Comparison of ENCODE assay signal across 10 cellular contexts in the genomic region with DNA sequence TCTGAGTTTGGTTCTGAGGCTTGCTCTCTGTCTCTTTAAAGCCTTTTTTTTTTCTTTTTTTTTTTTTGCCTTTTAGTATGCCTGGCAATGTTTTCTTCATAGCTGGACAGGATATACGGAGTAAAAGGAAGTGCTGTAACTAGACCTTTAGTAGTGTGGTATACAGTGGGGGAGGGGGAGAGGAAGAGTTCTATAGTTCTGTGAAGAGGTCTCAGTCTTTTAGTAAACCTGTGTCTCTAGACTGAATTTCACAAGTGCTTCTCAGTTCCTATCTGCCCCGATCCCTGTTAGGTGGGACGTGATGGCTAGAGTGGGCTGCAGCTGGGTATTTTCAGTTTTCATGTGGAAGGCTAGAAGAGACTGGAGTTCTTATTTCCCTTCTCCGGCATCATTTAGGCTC. TPM values are rescaled to one million over a fixed set of nuclear protein-coding genes. Genes with fewer than 3 reads are reported as not detected.
DNase-seq lines count a peak whose midpoint lies in the region; ATAC-seq and TF ChIP-seq lines count a peak whose summit lies in the region.
"Had no signal": no experiment of that assay in that cellular context is flagged by ENCODE, and none has a peak within 500 bp of the region (broad histone marks: within the 10 kb centered on the region; RNA-seq: fewer than 3 reads in every experiment).

No MANE protein-coding gene starts in this region.

- H2AFZ ChIP-seq in smooth muscle cell (ENCODE audit: low read depth) = peak overlapping the region; percentile 61

- POLR2A ChIA-PET in CD4-positive, alpha-beta memory T cell (lab: Charles Lee; ENCODE audit: partially characterized antibody) = no interaction called here

- no peaks in the 10 kb centered on the region for H3K79me2 ChIP-seq in smooth muscle cell (ENCODE audit: low read depth)

- H3K4me3 Mint-ChIP-seq in CD4-positive, alpha-beta memory T cell = no peak overlapping the region
- H3K4me3 Mint-ChIP-seq: T-helper 1 cell treated with Interleukin-12 subunit alpha and Interleukin-12 subunit beta and Interleukin-4 antibody, amounts not matched to agents 30 μg/mL and 1 μg/mL, for 36 hours had no signal

- TF ChIP-seq CTCF in HFF-Myc (IDR thresholded peaks at IDR 0.05; ENCODE audit: low read depth, low read length, missing control alignments) (no peak), foreskin keratinocyte (conservative IDR thresholded peaks at IDR 0.05) (no peak), smooth muscle cell (IDR thresholded peaks at IDR 0.05; ENCODE audit: borderline replicate concordance, insufficient read depth, poor library complexity, severe bottlenecking) (no peak)

- no peak overlapping the region for H3K27ac Mint-ChIP-seq in CD4-positive, alpha-beta memory T cell
- H3K27ac Mint-ChIP-seq: T-helper 1 cell treated with Interleukin-12 subunit alpha and Interleukin-12 subunit beta and Interleukin-4 antibody, amounts not matched to agents 30 μg/mL and 1 μg/mL, for 36 hours had no signal

- no peaks in the 10 kb centered on the region for H3K36me3 ChIP-seq in smooth muscle cell (ENCODE audit: low read depth)
- no peaks in the 10 kb centered on the region for H3K36me3 ChIP-seq in CD4-positive, alpha-beta memory T cell (ENCODE audit: insufficient read depth, low read length)

- in situ Hi-C loops in SK-MEL-5 (cut with HindIII; ENCODE audit: low pct_unique_long_range_greater_than_20kb, low sequenced_read_pairs) = no loop called here

- H3K4me1 ChIP-seq in foreskin keratinocyte = peaks cover 63% of the 10 kb centered on the region
- H3K4me1 ChIP-seq in smooth muscle cell (ENCODE audit: low read depth) = peaks cover 13% of the 10 kb centered on the region
- no peaks in the 10 kb centered on the region for H3K4me1 ChIP-seq in CD4-positive, alpha-beta memory T cell (ENCODE audit: insufficient read depth, low read length)

- no peaks in the 10 kb centered on the region for H3K9me3 ChIP-seq in smooth muscle cell (replicated peaks; ENCODE audit: low read depth)
- no peaks in the 10 kb centered on the region for H3K9me3 ChIP-seq in CD4-positive, alpha-beta memory T cell (ENCODE audit: control insufficient read depth in 1 of 2, low read length in 2 of 2)

- peaks cover 14% of the 10 kb centered on the region for H3F3A ChIP-seq in smooth muscle cell (ENCODE audit: low read depth)

- DNase-seq in HFF-Myc (ENCODE audit: extremely low read depth, low read depth) (peak; percentile 83), SK-MEL-5 (ENCODE audit: low read depth, low spot score) (peak; percentile 87), foreskin keratinocyte (peak; percentile 58 to 79), smooth muscle cell (lab: John Stamatoyannopoulos, UW; ENCODE audit: unreplicated experiment) (no peak), cortex of kidney (lab: John Stamatoyannopoulos, UW) (no peak), NCI-H146 (lab: John Stamatoyannopoulos, UW) (no peak)
- DNase-seq in CD4-positive, alpha-beta memory T cell = no peak
- DNase-seq: hippocampal formation had no signal

- no peaks in the 10 kb centered on the region for H4K20me1 ChIP-seq in smooth muscle cell (ENCODE audit: low read depth)

- 11% methylated on average over 4 of the region's 4 CpGs for WGBS in smooth muscle cell (ENCODE audit: low lambda C conversion rate)

- H3K4me3 ChIP-seq in HFF-Myc (replicated peaks; ENCODE audit: low read depth, low read length) (peak overlapping the region; percentile 4; the same call in 1 of the 2 replicates), smooth muscle cell (peak overlapping the region; percentile 40)
- H3K4me3 ChIP-seq in CD4-positive, alpha-beta memory T cell (ENCODE audit: low read length in 2 of 2) = no peak overlapping the region

- intact Hi-C loops in CD4-positive, alpha-beta memory T cell (cut with micrococcal nuclease) = no loop called here

- peaks cover 0 to 7% of the 10 kb centered on the region in 2 donors for H3K36me3 Mint-ChIP-seq in CD4-positive, alpha-beta memory T cell

- peak overlapping the region; percentile 86 for H3K27ac ChIP-seq in foreskin keratinocyte
- H3K27ac ChIP-seq in smooth muscle cell (ENCODE audit: low read depth) = peak overlapping the region; percentile 96
- no peak overlapping the region for H3K27ac ChIP-seq in CD4-positive, alpha-beta memory T cell (ENCODE audit: low read depth, low read length)

- H3K4me2 ChIP-seq in smooth muscle cell = peak overlapping the region; percentile 80

- H3K27me3 ChIP-seq in foreskin keratinocyte (no peaks in the 10 kb centered on the region), smooth muscle cell (ENCODE audit: low read depth) (no peaks in the 10 kb centered on the region)
- no peaks in the 10 kb centered on the region for H3K27me3 ChIP-seq in CD4-positive, alpha-beta memory T cell (ENCODE audit: insufficient read depth, low read length)

- peaks cover 0 to 8% (median 2%) of the 10 kb centered on the region in 8 donors for H3K9me3 Mint-ChIP-seq in CD4-positive, alpha-beta memory T cell
- H3K9me3 Mint-ChIP-seq: T-helper 1 cell treated with Interleukin-12 subunit alpha and Interleukin-12 subunit beta and Interleukin-4 antibody, amounts not matched to agents 30 μg/mL and 1 μg/mL, for 36 hours had no signal

- H3K9ac ChIP-seq in smooth muscle cell (ENCODE audit: low read depth) = peak overlapping the region; percentile 85

- no peaks in the 10 kb centered on the region for H3K4me1 Mint-ChIP-seq in CD4-positive, alpha-beta memory T cell

- CTCF ChIA-PET in CD4-positive, alpha-beta memory T cell (lab: Charles Lee; ENCODE audit: partially characterized antibody) = no interaction called here

- H3K27me3 Mint-ChIP-seq in CD4-positive, alpha-beta memory T cell = peaks cover 0 to 5% of the 10 kb centered on the region in 2 donors

- peak; percentile 41 for ATAC-seq in foreskin keratinocyte
- ATAC-seq in GM19023 (IDR thresholded peaks at IDR 0.05; ENCODE audit: unreplicated experiment) = no peak

RNA-seq across cellular contexts. Expression of a gene that starts 3.1 kb away (rescaled TPM):
- total RNA-seq in SK-MEL-5 (2014; rRNA removed; shearing (Covaris generic)) = 99.4 and 113 TPM in 2 replicates
- polyA plus RNA-seq in SK-MEL-5 (2015; cell fraction: cytosol; rRNA removed) = 43.6 and 56.0 TPM in 2 replicates
- 480 and 534 TPM in 2 replicates for polyA plus RNA-seq in SK-MEL-5 (2015; cell fraction: nucleus; rRNA removed)
- total RNA-seq in foreskin keratinocyte (0.82 and 0.92 TPM in 2 replicates), smooth muscle cell (0.36 and 0.72 TPM in 2 replicates)
- polyA plus RNA-seq in foreskin keratinocyte (0.43 and 0.45 TPM in 2 replicates), smooth muscle cell (1.9 and 3.0 TPM in 2 replicates)
- 1 to 10 TPM; 6.5 to 6.7 TPM for total RNA-seq in CD4-positive, alpha-beta memory T cell
- 1 to 10 TPM in 1 of 2 donors, under 1 TPM in 1; 0.72 to 1.1 TPM for polyA plus RNA-seq in CD4-positive, alpha-beta memory T cell

RNA-seq across cellular contexts. Expression of a gene that starts 47.3 kb away (rescaled TPM):
- total RNA-seq in SK-MEL-5 (2014; rRNA removed; shearing (Covaris generic)) = 8.5 and 10.9 TPM in 2 replicates
- 6.5 and 10.0 TPM in 2 replicates for polyA plus RNA-seq in SK-MEL-5 (2015; cell fraction: cytosol; rRNA removed)
- 23.4 and 38.7 TPM in 2 replicates for polyA plus RNA-seq in SK-MEL-5 (2015; cell fraction: nucleus; rRNA removed)
- total RNA-seq in foreskin keratinocyte (19.8 and 20.6 TPM in 2 replicates), smooth muscle cell (15.2 and 16.0 TPM in 2 replicates)
- polyA plus RNA-seq in foreskin keratinocyte (19.9 and 20.4 TPM in 2 replicates), smooth muscle cell (20.1 and 24.2 TPM in 2 replicates)
- total RNA-seq in CD4-positive, alpha-beta memory T cell = 10 to 100 TPM; 29.8 to 35.8 TPM
- polyA plus RNA-seq in CD4-positive, alpha-beta memory T cell = 10 to 100 TPM; 53.2 to 88.8 TPM

RNA-seq across cellular contexts. Expression of a gene that starts 47.4 kb away (rescaled TPM):
- total RNA-seq in SK-MEL-5 (2014; rRNA removed; shearing (Covaris generic)) = 36.1 and 38.0 TPM in 2 replicates
- 30.3 and 37.4 TPM in 2 replicates for polyA plus RNA-seq in SK-MEL-5 (2015; cell fraction: cytosol; rRNA removed)
- 21.7 and 25.7 TPM in 2 replicates for polyA plus RNA-seq in SK-MEL-5 (2015; cell fraction: nucleus; rRNA removed)
- 33.5 and 35.3 TPM in 2 replicates for total RNA-seq in foreskin keratinocyte
- 16.0 and 20.1 TPM in 2 replicates for polyA plus RNA-seq in foreskin keratinocyte
- 21.3 and 22.5 TPM in 2 replicates for total RNA-seq in smooth muscle cell
- 16.9 and 19.1 TPM in 2 replicates for polyA plus RNA-seq in smooth muscle cell
- 10 to 100 TPM; 31.1 to 32.1 TPM for total RNA-seq in CD4-positive, alpha-beta memory T cell
- 10 to 100 TPM; 26.0 to 31.8 TPM for polyA plus RNA-seq in CD4-positive, alpha-beta memory T cell

Comparison
In these comparisons a context has a peak if more than half of its experiments do, and no peak if none do; other contexts are left out.
1. DNase-seq: peak in HFF-Myc (single experiment), SK-MEL-5 (single experiment) and foreskin keratinocyte (2 of 2); none in smooth muscle cell (single experiment), CD4-positive, alpha-beta memory T cell (0 of 5), cortex of kidney (single experiment) and NCI-H146 (single experiment).
2. H3K4me3 ChIP-seq: peak in HFF-Myc (single experiment) and smooth muscle cell (single experiment); none in CD4-positive, alpha-beta memory T cell (0 of 2).
3. RNA of a gene that starts 3.1 kb away (total RNA-seq): 99.4 to 113 TPM in SK-MEL-5; 6.5 to 6.7 TPM in CD4-positive, alpha-beta memory T cell, 0.82 to 0.92 TPM in foreskin keratinocyte and 0.36 to 0.72 TPM in smooth muscle cell; every median in the first group is over 10 times any median in the second.